ENCODE assay signal across 8 cellular contexts in the genomic region with DNA sequence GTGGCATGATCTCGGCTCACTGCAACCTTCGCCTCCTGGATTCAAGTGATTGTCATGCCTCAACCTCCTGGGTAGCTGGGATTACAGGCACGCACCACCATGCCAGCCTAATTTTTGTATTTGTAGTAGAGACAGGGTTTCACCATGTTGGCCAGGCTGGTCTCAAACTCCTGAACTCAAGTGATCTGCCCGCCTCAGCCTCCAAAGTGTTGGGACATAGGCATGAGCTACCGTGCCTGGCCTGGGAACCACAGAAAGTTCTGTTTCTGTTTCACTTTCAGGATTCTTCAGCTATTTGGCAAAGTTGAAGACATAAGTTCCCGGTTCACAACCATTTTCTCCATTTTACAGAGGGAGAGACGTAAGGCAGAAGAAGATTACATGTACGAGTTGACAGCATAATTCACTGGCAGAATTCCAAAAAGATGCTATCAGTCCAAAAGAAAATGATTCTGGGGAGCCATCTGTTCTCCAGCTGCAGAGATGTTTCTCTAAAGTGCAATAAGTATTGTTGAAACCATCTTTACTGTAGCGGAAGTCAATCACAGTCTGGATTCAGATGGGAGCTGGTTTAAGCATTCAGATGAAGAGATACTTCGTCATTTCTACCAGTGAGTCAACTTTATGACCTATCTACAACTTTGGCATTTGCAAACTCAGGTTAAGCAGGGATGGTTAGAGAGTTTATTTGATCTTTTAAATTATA. TPM values are rescaled to one million over a fixed set of nuclear protein-coding genes. Genes with fewer than 3 reads are reported as not detected.
DNase-seq lines count a peak whose midpoint lies in the region; ATAC-seq and TF ChIP-seq lines count a peak whose summit lies in the region.

No MANE protein-coding gene starts in this region.

- ATAC-seq in T-cell (replicated peaks in 1 of 4) (peak; percentile 24 to 66 (median 44)), foreskin keratinocyte (no peak), HG02759 (IDR thresholded peaks at IDR 0.05; ENCODE audit: unreplicated experiment) (no peak)
- ATAC-seq in stimulated activated naive CD8-positive, alpha-beta T cell treated with anti-CD3 and anti-CD28 coated beads, Interleukin-15, Interleukin-2, amounts not matched to agents 100 U/mL and 50 U/mL, for 24 hours: peak; percentile 66

- CTCF ChIA-PET in T-cell (lab: Charles Lee): interaction anchor here in 1 of 2 donors (1.2 kb wide), 1 partner anchor 10 kb away, joined by 3 read pairs; no protein-coding TSS in a partner anchor

- peaks cover 17% of the 10 kb centered on the region for H3K4me1 ChIP-seq in foreskin keratinocyte

- DNase-seq in SIG-M5 treated with dmso at 0.1 percent for 504 hours (lab: John Stamatoyannopoulos, UW; ENCODE audit: unreplicated experiment): peak; percentile 61
- DNase-seq in SIG-M5 (lab: John Stamatoyannopoulos, UW): no peak
- peak in 7 of 34 experiments; percentile 1 to 13 (median 6) for DNase-seq in T-cell
- DNase-seq in foreskin keratinocyte: peak; percentile 12 to 19
- DNase-seq in stimulated activated naive CD8-positive, alpha-beta T cell treated with anti-CD3 and anti-CD28 coated beads, Interleukin-15, Interleukin-2, amounts not matched to agents 100 U/mL and 50 U/mL, for 24 hours: peak; percentile 21
- no peak for DNase-seq in 8988T
- DNase-seq in epidermal melanocyte (ENCODE audit: insufficient read length, low spot score): no peak

- peak overlapping the region; percentile 40 to 62 for H3K27ac Mint-ChIP-seq in T-cell

- TF ChIP-seq CTCF in foreskin keratinocyte (conservative IDR thresholded peaks at IDR 0.05): no peak

- H3K27me3 Mint-ChIP-seq in T-cell: no peaks in the 10 kb centered on the region

- no peaks in the 10 kb centered on the region for H3K9me3 Mint-ChIP-seq in T-cell

- H3K27ac ChIP-seq in foreskin keratinocyte: no peak overlapping the region

- no peaks in the 10 kb centered on the region for H3K27me3 ChIP-seq in foreskin keratinocyte

- H3K4me3 Mint-ChIP-seq in T-cell: peak overlapping the region; percentile 25 to 59 (median 42)

- POLR2A ChIA-PET in T-cell (lab: Charles Lee): interaction anchor here in 1 of 2 donors (0.6 to 2.1 kb wide), 2 partner anchors 9 to 12 kb away, joined by 8 to 9 read pairs; no protein-coding TSS in a partner anchor

- H3K4me1 Mint-ChIP-seq in T-cell: peaks cover 9 to 10% (median 10%) of the 10 kb centered on the region in 3 donors

- H3K36me3 Mint-ChIP-seq in T-cell: no peaks in the 10 kb centered on the region

RNA-seq across cellular contexts. Expression of a gene that starts 8.1 kb away (rescaled TPM):
- total RNA-seq in T-cell: 10 to 100 TPM; 71.8 to 94.5 (median 80.8) TPM
- 46.8 and 52.5 TPM in 2 replicates for total RNA-seq in foreskin keratinocyte
- 29.2 and 33.8 TPM in 2 replicates for polyA plus RNA-seq in foreskin keratinocyte

RNA-seq across cellular contexts. Expression of a gene that starts 39.6 kb away (rescaled TPM):
- total RNA-seq in T-cell (100 to 1,000 TPM; 121 to 134 (median 126) TPM), foreskin keratinocyte (87.6 and 105 TPM in 2 replicates)
- polyA plus RNA-seq in foreskin keratinocyte: 71.4 and 91.1 TPM in 2 replicates

Comparison
In these comparisons a context has a peak if more than half of its experiments do, and no peak if none do; other contexts are left out.
1. DNase-seq: peak in SIG-M5 treated with dmso at 0.1 percent for 504 hours (single experiment), foreskin keratinocyte (2 of 2) and stimulated activated naive CD8-positive, alpha-beta T cell treated with anti-CD3 and anti-CD28 coated beads, Interleukin-15, Interleukin-2, amounts not matched to agents 100 U/mL and 50 U/mL, for 24 hours (single experiment); none in SIG-M5 (single experiment), 8988T (single experiment) and epidermal melanocyte (single experiment).
2. ATAC-seq: peak in T-cell (4 of 4) and stimulated activated naive CD8-positive, alpha-beta T cell treated with anti-CD3 and anti-CD28 coated beads, Interleukin-15, Interleukin-2, amounts not matched to agents 100 U/mL and 50 U/mL, for 24 hours (single experiment); none in foreskin keratinocyte (single experiment) and HG02759 (single experiment).